ENCODE assay signal across 11 cellular contexts in genomic region chr11:2525166-2525861, GRCh38.
A peak's percentile ranks its signal among the peaks of the same experiment; 100 is the strongest.
DNase-seq lines count a peak whose midpoint lies in the region; ATAC-seq, FAIRE-seq and TF ChIP-seq lines count a peak whose summit lies in the region.
"Had no signal": no experiment of that assay in that cellular context is flagged by ENCODE, and none has a peak within 500 bp of the region (broad histone marks: within the 10 kb centered on the region; RNA-seq: fewer than 3 reads in every experiment).

No MANE protein-coding gene starts in this region.

- H3K9me3 Mint-ChIP-seq in CD4-positive, alpha-beta memory T cell: no peaks in the 10 kb centered on the region
- H3K9me3 Mint-ChIP-seq in glutamatergic neuron (ENCODE audit: unreplicated experiment): no peaks in the 10 kb centered on the region

- peaks cover 10 to 40% (median 26%) of the 10 kb centered on the region in 4 donors for H3K4me1 Mint-ChIP-seq in CD4-positive, alpha-beta memory T cell
- peaks cover 1% of the 10 kb centered on the region for H3K4me1 Mint-ChIP-seq in glutamatergic neuron (ENCODE audit: low read depth, unreplicated experiment)

- H3K4me3 ChIP-seq in CD4-positive, alpha-beta memory T cell (ENCODE audit: low read length in 2 of 2): no peak overlapping the region
- H3K4me3 ChIP-seq in pancreas (no peak overlapping the region), esophagus muscularis mucosa (no peak overlapping the region)
- H3K4me3 ChIP-seq: breast epithelium, lung had no signal

- TF ChIP-seq EP300 in esophagus muscularis mucosa (IDR thresholded peaks at IDR 0.05): no peak

- no peaks in the 10 kb centered on the region for H3K9me3 ChIP-seq in CD4-positive, alpha-beta memory T cell (ENCODE audit: control insufficient read depth in 1 of 2, low read length in 2 of 2)
- H3K9me3 ChIP-seq in pancreas (no peaks in the 10 kb centered on the region), esophagus muscularis mucosa (no peaks in the 10 kb centered on the region)
- H3K9me3 ChIP-seq: breast epithelium had no signal

- no peak for TF ChIP-seq CTCF in glutamatergic neuron (IDR thresholded peaks at IDR 0.05; ENCODE audit: partially characterized antibody, unreplicated experiment)
- no peak for TF ChIP-seq CTCF in pancreas (IDR thresholded peaks at IDR 0.05)
- no peak for TF ChIP-seq CTCF in esophagus muscularis mucosa (IDR thresholded peaks at IDR 0.05)

- POLR2A ChIA-PET in CD4-positive, alpha-beta memory T cell (lab: Charles Lee; ENCODE audit: partially characterized antibody): no interaction called here

- CTCF ChIA-PET in CD4-positive, alpha-beta memory T cell (lab: Charles Lee; ENCODE audit: partially characterized antibody): no interaction called here

- H3K27ac Mint-ChIP-seq in CD4-positive, alpha-beta memory T cell: peak overlapping the region in 5 of 7 donors; percentile 65 to 82 (median 71)
- H3K27ac Mint-ChIP-seq in glutamatergic neuron (ENCODE audit: unreplicated experiment): no peak overlapping the region

- peak overlapping the region in 5 of 8 donors; percentile 7 to 39 (median 21) for H3K4me3 Mint-ChIP-seq in CD4-positive, alpha-beta memory T cell
- H3K4me3 Mint-ChIP-seq in glutamatergic neuron (ENCODE audit: unreplicated experiment): no peak overlapping the region

- ATAC-seq in pancreas: peak in 2 of 4 donors; percentile 7 to 47
- ATAC-seq in GM21723 (IDR thresholded peaks at IDR 0.05; ENCODE audit: unreplicated experiment): no peak
- no peak for ATAC-seq in esophagus mucosa

- DNase-seq in CD4-positive, alpha-beta memory T cell: no peak
- DNase-seq in NCI-H2029 treated with DMSO at 0.1 percent for 48 hours (lab: John Stamatoyannopoulos, UW) (peak; percentile 16), glutamatergic neuron (peak; percentile 15), pancreas (peak; percentile 7 to 73 (median 45)), AG08396 (ENCODE audit: low spot score) (no peak), esophagus muscularis mucosa (ENCODE audit: extremely low spot score) (no peak)
- DNase-seq: NCI-H446 treated with DMSO at 0.1 percent for 48 hours had no signal

- peaks cover 14% of the 10 kb centered on the region for H3K4me1 ChIP-seq in CD4-positive, alpha-beta memory T cell (ENCODE audit: insufficient read depth, low read length)
- H3K4me1 ChIP-seq in pancreas (peaks cover 6 to 11% (median 9%) of the 10 kb centered on the region in 3 donors), esophagus muscularis mucosa (peaks cover 6 to 17% (median 11%) of the 10 kb centered on the region in 4 donors)
- H3K4me1 ChIP-seq: breast epithelium had no signal

- WGBS in pancreas, 2 donors: 64 to 73% methylated on average over 17 of the region's 17 CpGs
- WGBS in esophagus muscularis mucosa: 78% methylated on average over 12 of the region's 17 CpGs

- H3K36me3 ChIP-seq in CD4-positive, alpha-beta memory T cell (ENCODE audit: insufficient read depth, low read length): no peaks in the 10 kb centered on the region
- H3K36me3 ChIP-seq in pancreas (no peaks in the 10 kb centered on the region), esophagus muscularis mucosa (peaks cover 0 to 9% (median 0%) of the 10 kb centered on the region in 4 donors)
- H3K36me3 ChIP-seq: breast epithelium had no signal

- peaks cover under 1 to 4% of the 10 kb centered on the region in 2 donors for H3K36me3 Mint-ChIP-seq in CD4-positive, alpha-beta memory T cell
- H3K36me3 Mint-ChIP-seq in glutamatergic neuron (ENCODE audit: unreplicated experiment): peaks cover 5% of the 10 kb centered on the region

- intact Hi-C loops in CD4-positive, alpha-beta memory T cell (cut with micrococcal nuclease): no loop called here
- intact Hi-C loops in pancreas (cut with DNase I): no loop called here
- intact Hi-C loops in esophagus muscularis mucosa (cut with DNase I): no loop called here

- H3K27me3 ChIP-seq in CD4-positive, alpha-beta memory T cell (ENCODE audit: insufficient read depth, low read length): no peaks in the 10 kb centered on the region
- H3K27me3 ChIP-seq in pancreas (no peaks in the 10 kb centered on the region), esophagus muscularis mucosa (peaks cover 0 to 41% (median 0%) of the 10 kb centered on the region in 4 donors)
- H3K27me3 ChIP-seq: breast epithelium had no signal

- no peaks in the 10 kb centered on the region for H3K27me3 Mint-ChIP-seq in CD4-positive, alpha-beta memory T cell
- H3K27me3 Mint-ChIP-seq in glutamatergic neuron (ENCODE audit: unreplicated experiment): peaks cover 9% of the 10 kb centered on the region

- no peak overlapping the region for H3K27ac ChIP-seq in CD4-positive, alpha-beta memory T cell (ENCODE audit: low read depth, low read length)
- H3K27ac ChIP-seq in pancreas (no peak overlapping the region), esophagus muscularis mucosa (replicated peaks in 1 of 4) (no peak overlapping the region)
- H3K27ac ChIP-seq: breast epithelium had no signal

- no peak for FAIRE-seq in pancreas (lab: Jason Lieb, UNC)

- TF ChIP-seq POLR2A in esophagus muscularis mucosa (IDR thresholded peaks at IDR 0.05; ENCODE audit: low read depth): no peak

Comparison
In these comparisons a context has a peak if more than half of its experiments do, and no peak if none do; other contexts are left out.
1. DNase-seq: peak in NCI-H2029 treated with DMSO at 0.1 percent for 48 hours (single experiment), glutamatergic neuron (single experiment) and pancreas (6 of 6); none in CD4-positive, alpha-beta memory T cell (0 of 5), AG08396 (single experiment) and esophagus muscularis mucosa (single experiment).